20 cellular contexts compared by ENCODE assay signal in genomic region chr4:98298022-98298421, GRCh38. TPM values are rescaled to one million over a fixed set of nuclear protein-coding genes. Genes with fewer than 3 reads are reported as not detected.
DNase-seq lines count a peak whose midpoint lies in the region; ATAC-seq, FAIRE-seq and TF ChIP-seq lines count a peak whose summit lies in the region.
"Had no signal": no experiment of that assay in that cellular context is flagged by ENCODE, and none has a peak within 500 bp of the region (broad histone marks: within the 10 kb centered on the region; RNA-seq: fewer than 3 reads in every experiment).

No MANE protein-coding gene starts in this region.

- H3K4me3 ChIP-seq in astrocyte (ENCODE audit: insufficient read depth, low read depth, low read length) (no peak overlapping the region), HAP-1 (no peak overlapping the region)
- H3K4me3 ChIP-seq: K562, SJSA1 had no signal

- H3K36me3 ChIP-seq in KOPT-K1 (ENCODE audit: insufficient read depth, low read length) (peaks cover 90% of the 10 kb centered on the region), astrocyte (ENCODE audit: insufficient read depth, low read length) (peaks cover 10% of the 10 kb centered on the region), HAP-1 (replicated peaks) (no peaks in the 10 kb centered on the region)

- peaks cover 54% of the 10 kb centered on the region for H3K79me2 ChIP-seq in astrocyte (ENCODE audit: insufficient read depth, low read length)

- no peak overlapping the region for H3K9ac ChIP-seq in astrocyte (ENCODE audit: low read length)

- H2AFZ ChIP-seq in astrocyte (ENCODE audit: low read depth, low read length) = no peak overlapping the region

- intact Hi-C loops in natural killer cell (cut with micrococcal nuclease) = no loop called here

- H3K4me1 ChIP-seq in astrocyte (ENCODE audit: insufficient read depth, low read length) (no peaks in the 10 kb centered on the region), HAP-1 (peaks cover 3% of the 10 kb centered on the region; the same call in 1 of the 2 replicates)
- H3K4me1 ChIP-seq: SJSA1 had no signal

- peak; percentile 29 for FAIRE-seq in astrocyte (lab: Jason Lieb, UNC)
- FAIRE-seq: K562 had no signal

- H3K9me3 ChIP-seq in KOPT-K1 (ENCODE audit: insufficient read depth, low read length, poor library complexity, severe bottlenecking) (peaks cover 26% of the 10 kb centered on the region), astrocyte (ENCODE audit: insufficient read depth, low read depth, low read length) (no peaks in the 10 kb centered on the region), HAP-1 (no peaks in the 10 kb centered on the region)
- H3K9me3 ChIP-seq: SJSA1 had no signal

- H3K4me3 Mint-ChIP-seq in natural killer cell (no peak overlapping the region), astrocyte (ENCODE audit: unreplicated experiment) (no peak overlapping the region)
- H3K4me3 Mint-ChIP-seq in natural killer cell treated with Interleukin-12 subunit alpha and Interleukin-12 subunit beta and Interleukin-15 and Interleukin-18, amount 100 ng/mL, for 72 hours = no peak overlapping the region
- H3K4me3 Mint-ChIP-seq in stimulated activated naive B cell treated with anti-CD40 and anti-IgM and Interleukin-4, amounts not matched to agents 10 μg/mL and 1 μg/mL and 100 μg/mL, for 72 hours = no peak overlapping the region
- H3K4me3 Mint-ChIP-seq: CD4-positive, alpha-beta memory T cell had no signal

- no peak overlapping the region for H3K4me2 ChIP-seq in astrocyte (ENCODE audit: low read length)

- H4K20me1 ChIP-seq in astrocyte (ENCODE audit: insufficient read depth, low read length) = no peaks in the 10 kb centered on the region

- no peak for DNase-seq in natural killer cell
- DNase-seq in natural killer cell treated with Interleukin-12 subunit alpha and Interleukin-12 subunit beta and Interleukin-15 and Interleukin-18, amount 100 ng/mL, for 72 hours (ENCODE audit: low spot score) = no peak
- DNase-seq in astrocyte (ENCODE audit: low read depth) = no peak
- DNase-seq in stimulated activated naive B cell treated with anti-CD40 and anti-IgM and Interleukin-4, amounts not matched to agents 10 μg/mL and 1 μg/mL and 100 μg/mL, for 72 hours = no peak
- no peak for DNase-seq in HPDE6-E6E7 (ENCODE audit: extremely low spot score)
- no peak for DNase-seq in omental fat pad (ENCODE audit: low spot score)
- DNase-seq in HAP-1 (ENCODE audit: low spot score in 2 of 2) = no peak
- DNase-seq: AML-193; CD4-positive, alpha-beta memory T cell; DMS79 treated with DMSO at 0.1 percent for 48 hours; GDM1; H7; NCI-H1092; NCI-H345; NCI-H526 treated with DMSO at 0.1 percent for 48 hours; PC-3 had no signal

- in situ Hi-C loops in HAP-1 (cut with MboI; ENCODE audit: low sequenced_read_pairs) = no loop called here

- peak overlapping the region; percentile 8 to 70 for H3K27ac Mint-ChIP-seq in natural killer cell
- peak overlapping the region in 1 of 2 donors; percentile 3 for H3K27ac Mint-ChIP-seq in natural killer cell treated with Interleukin-12 subunit alpha and Interleukin-12 subunit beta and Interleukin-15 and Interleukin-18, amount 100 ng/mL, for 72 hours
- no peak overlapping the region for H3K27ac Mint-ChIP-seq in astrocyte (ENCODE audit: unreplicated experiment)
- peak overlapping the region; percentile 9 for H3K27ac Mint-ChIP-seq in stimulated activated naive B cell treated with anti-CD40 and anti-IgM and Interleukin-4, amounts not matched to agents 10 μg/mL and 1 μg/mL and 100 μg/mL, for 72 hours

- H3K27me3 Mint-ChIP-seq in natural killer cell (ENCODE audit: low read depth in 2 of 2) (no peaks in the 10 kb centered on the region), astrocyte (ENCODE audit: low read depth, unreplicated experiment) (no peaks in the 10 kb centered on the region)
- no peaks in the 10 kb centered on the region for H3K27me3 Mint-ChIP-seq in natural killer cell treated with Interleukin-12 subunit alpha and Interleukin-12 subunit beta and Interleukin-15 and Interleukin-18, amount 100 ng/mL, for 72 hours
- H3K27me3 Mint-ChIP-seq in stimulated activated naive B cell treated with anti-CD40 and anti-IgM and Interleukin-4, amounts not matched to agents 10 μg/mL and 1 μg/mL and 100 μg/mL, for 72 hours = no peaks in the 10 kb centered on the region
- H3K27me3 Mint-ChIP-seq: CD4-positive, alpha-beta memory T cell had no signal

- no peaks in the 10 kb centered on the region for H3K9me3 Mint-ChIP-seq in natural killer cell
- H3K9me3 Mint-ChIP-seq in natural killer cell treated with Interleukin-12 subunit alpha and Interleukin-12 subunit beta and Interleukin-15 and Interleukin-18, amount 100 ng/mL, for 72 hours = no peaks in the 10 kb centered on the region
- H3K9me3 Mint-ChIP-seq in astrocyte (ENCODE audit: unreplicated experiment) = peaks cover 3% of the 10 kb centered on the region
- peaks cover 4 to 10% of the 10 kb centered on the region in 2 donors for H3K9me3 Mint-ChIP-seq in stimulated activated naive B cell treated with anti-CD40 and anti-IgM and Interleukin-4, amounts not matched to agents 10 μg/mL and 1 μg/mL and 100 μg/mL, for 72 hours

- H3K27ac ChIP-seq in KOPT-K1 (ENCODE audit: low read depth, low read length, poor library complexity, severe bottlenecking) (peak overlapping the region; percentile 44), astrocyte (ENCODE audit: low read depth, low read length) (no peak overlapping the region)
- H3K27ac ChIP-seq: HL-60, SJSA1 had no signal

- H3K4me1 Mint-ChIP-seq in natural killer cell (peaks cover 32 to 33% of the 10 kb centered on the region in 2 donors), astrocyte (ENCODE audit: low read depth, unreplicated experiment) (peaks cover 6% of the 10 kb centered on the region)
- H3K4me1 Mint-ChIP-seq in natural killer cell treated with Interleukin-12 subunit alpha and Interleukin-12 subunit beta and Interleukin-15 and Interleukin-18, amount 100 ng/mL, for 72 hours (ENCODE audit: low read depth in 2 of 2) = peaks cover 21 to 31% of the 10 kb centered on the region in 2 donors
- peaks cover 17 to 30% of the 10 kb centered on the region in 2 donors for H3K4me1 Mint-ChIP-seq in stimulated activated naive B cell treated with anti-CD40 and anti-IgM and Interleukin-4, amounts not matched to agents 10 μg/mL and 1 μg/mL and 100 μg/mL, for 72 hours

- H3K36me3 Mint-ChIP-seq in natural killer cell (peaks cover 11% of the 10 kb centered on the region), astrocyte (ENCODE audit: low read depth, unreplicated experiment) (peaks cover 14% of the 10 kb centered on the region)
- peaks cover 29% of the 10 kb centered on the region for H3K36me3 Mint-ChIP-seq in natural killer cell treated with Interleukin-12 subunit alpha and Interleukin-12 subunit beta and Interleukin-15 and Interleukin-18, amount 100 ng/mL, for 72 hours
- peaks cover 45 to 71% of the 10 kb centered on the region in 2 donors for H3K36me3 Mint-ChIP-seq in stimulated activated naive B cell treated with anti-CD40 and anti-IgM and Interleukin-4, amounts not matched to agents 10 μg/mL and 1 μg/mL and 100 μg/mL, for 72 hours

- ATAC-seq in natural killer cell (no peak), omental fat pad (ENCODE audit: low FRiP score) (no peak)
- no peak for ATAC-seq in natural killer cell treated with Interleukin-12 subunit alpha and Interleukin-12 subunit beta and Interleukin-15 and Interleukin-18, amount 100 ng/mL, for 72 hours
- ATAC-seq in stimulated activated naive B cell treated with anti-CD40 and anti-IgM and Interleukin-4, amounts not matched to agents 10 μg/mL and 1 μg/mL and 100 μg/mL, for 72 hours (replicated peaks) = no peak
- ATAC-seq: K562, PC-3 had no signal

- TF ChIP-seq CTCF in natural killer cell (IDR thresholded peaks at IDR 0.05) (no peak), astrocyte (IDR thresholded peaks at IDR 0.05; ENCODE audit: insufficient read depth, low read depth, low read length) (no peak), omental fat pad (IDR thresholded peaks at IDR 0.05) (no peak)

- no peaks in the 10 kb centered on the region for H3K27me3 ChIP-seq in astrocyte (ENCODE audit: insufficient read depth, low read length)
- no peaks in the 10 kb centered on the region for H3K27me3 ChIP-seq in HAP-1 (ENCODE audit: low read depth)
- H3K27me3 ChIP-seq: SJSA1 had no signal

RNA-seq across cellular contexts. Expression of gene RAP1GDS1, which starts 36.8 kb away (rescaled TPM):
- total RNA-seq in natural killer cell (10 to 100 TPM; 58.5 to 60.0 (median 59.7) TPM), astrocyte (62.0 and 64.5 TPM in 2 replicates), omental fat pad (10 to 100 TPM; 21.3 to 45.1 (median 34.3) TPM)
- total RNA-seq in natural killer cell treated with Interleukin-12 subunit alpha and Interleukin-12 subunit beta and Interleukin-15 and Interleukin-18, amount 100 ng/mL, for 72 hours = 10 to 100 TPM; 42.8 to 61.1 TPM
